ENCODE assay signal across 24 cellular contexts in the genomic region with DNA sequence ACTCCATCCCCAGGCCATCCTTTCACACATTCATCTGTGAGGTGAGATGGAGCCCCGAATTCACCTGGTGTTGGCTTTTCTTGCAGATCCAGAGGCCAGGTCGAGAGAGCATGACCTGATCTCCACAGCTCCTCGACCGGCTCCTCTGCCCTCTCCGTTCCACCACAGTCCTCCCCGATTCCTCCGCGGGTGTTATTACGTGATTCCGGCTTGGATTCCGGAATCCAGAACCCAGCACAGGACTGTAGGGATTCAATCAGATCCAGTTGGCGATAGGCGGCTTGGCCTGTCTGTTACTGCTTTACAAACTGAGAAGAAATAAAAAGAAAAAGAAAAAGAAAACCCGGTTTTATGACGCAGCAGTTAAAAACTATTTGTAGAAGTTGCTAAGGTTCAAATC.
DNase-seq lines count a peak whose midpoint lies in the region; ATAC-seq and TF ChIP-seq lines count a peak whose summit lies in the region.
"Had no signal": no experiment of that assay in that cellular context is flagged by ENCODE, and none has a peak within 500 bp of the region (broad histone marks: within the 10 kb centered on the region; RNA-seq: fewer than 3 reads in every experiment).

No MANE protein-coding gene starts in this region.

- H3K9me3 Mint-ChIP-seq in endothelial cell (ENCODE audit: unreplicated experiment) (no peaks in the 10 kb centered on the region), CD14-positive monocyte (peaks cover 0 to 3% (median 0%) of the 10 kb centered on the region in 7 donors)
- no peaks in the 10 kb centered on the region for H3K9me3 Mint-ChIP-seq in activated CD4-positive, alpha-beta T cell treated with anti-CD3 and anti-CD28 coated beads for 36 hours (ENCODE audit: low read depth)
- H3K9me3 Mint-ChIP-seq: activated naive CD4-positive, alpha-beta T cell treated with anti-CD3 and anti-CD28 coated beads for 36 hours had no signal

- CTCF ChIA-PET in activated CD4-positive, alpha-beta T cell treated with anti-CD3 and anti-CD28 coated beads for 36 hours (lab: Charles Lee) = no interaction called here

- no peak for TF ChIP-seq EP300 in gastroesophageal sphincter (IDR thresholded peaks at IDR 0.05)

- H3K36me3 ChIP-seq in heart right ventricle (no peaks in the 10 kb centered on the region), gastroesophageal sphincter (no peaks in the 10 kb centered on the region)
- H3K36me3 ChIP-seq: ovary had no signal

- H3K4me3 Mint-ChIP-seq in endothelial cell (ENCODE audit: unreplicated experiment) = no peak overlapping the region
- no peak overlapping the region for H3K4me3 Mint-ChIP-seq in activated CD4-positive, alpha-beta T cell treated with anti-CD3 and anti-CD28 coated beads for 36 hours
- peak overlapping the region in 1 of 2 donors; percentile 49 for H3K4me3 Mint-ChIP-seq in CD14-positive monocyte
- H3K4me3 Mint-ChIP-seq: activated naive CD4-positive, alpha-beta T cell treated with anti-CD3 and anti-CD28 coated beads for 36 hours; naive thymus-derived CD4-positive, alpha-beta T cell had no signal

- ATAC-seq in heart right ventricle (no peak), left cardiac atrium (no peak), gastroesophageal sphincter (no peak), sciatic nerve (peak; percentile 82)
- no peak for ATAC-seq in activated CD4-positive, alpha-beta T cell treated with anti-CD3 and anti-CD28 coated beads for 36 hours
- ATAC-seq: GM12878; naive thymus-derived CD4-positive, alpha-beta T cell had no signal

- DNase-seq in heart right ventricle (no peak), left cardiac atrium (no peak), sciatic nerve (ENCODE audit: low spot score) (peak; percentile 79), endothelial cell (ENCODE audit: low spot score) (no peak), amygdala (lab: John Stamatoyannopoulos, UW) (no peak), CD14-positive monocyte (ENCODE audit: low spot score) (no peak)
- DNase-seq in activated CD4-positive, alpha-beta T cell treated with anti-CD3 and anti-CD28 coated beads for 36 hours = no peak
- DNase-seq: activated CD4-positive, alpha-beta T cell treated with anti-CD3 and anti-CD28 coated beads for 4 hours; activated naive CD4-positive, alpha-beta T cell treated with anti-CD3 and anti-CD28 coated beads for 36 hours; activated T-cell treated with anti-CD3 and anti-CD28 coated beads, Interleukin-2, amount 50 U/mL, for 48 hours; anterior cingulate cortex; DMS79; effector memory CD4-positive, alpha-beta T cell; esophagus squamous epithelium; Kasumi-1; naive thymus-derived CD4-positive, alpha-beta T cell; NCI-H1048; NCI-H187 treated with DMSO at 0.1 percent for 48 hours; NCI-H2227 treated with DMSO at 0.1 percent for 48 hours; NCI-H82; ovary; PC-9 had no signal

- H3K4me3 ChIP-seq in heart right ventricle (no peak overlapping the region), gastroesophageal sphincter (peak overlapping the region in 1 of 2 donors; percentile 6)
- H3K4me3 ChIP-seq: esophagus squamous epithelium, GM12878, ovary, PC-9 had no signal

- H3K27ac ChIP-seq in heart right ventricle = peak overlapping the region in 8 of 10 donors; percentile 11 to 78 (median 41)
- H3K27ac ChIP-seq in gastroesophageal sphincter = peak overlapping the region in 3 of 4 donors; percentile 52 to 67 (median 62)
- H3K27ac ChIP-seq: ovary, PC-9 had no signal

- TF ChIP-seq CTCF in heart right ventricle (IDR thresholded peaks at IDR 0.05) (no peak), gastroesophageal sphincter (IDR thresholded peaks at IDR 0.05) (no peak), endothelial cell (IDR thresholded peaks at IDR 0.05; ENCODE audit: unreplicated experiment) (no peak), CD14-positive monocyte (IDR thresholded peaks at IDR 0.05) (no peak)

- H3K4me1 ChIP-seq in heart right ventricle (peaks cover 3 to 37% (median 22%) of the 10 kb centered on the region in 9 donors), gastroesophageal sphincter (peaks cover 0 to 18% (median 15%) of the 10 kb centered on the region in 3 donors)

- H3K27me3 ChIP-seq in heart right ventricle (peaks cover 0 to 4% (median 0%) of the 10 kb centered on the region in 7 donors), gastroesophageal sphincter (no peaks in the 10 kb centered on the region)
- H3K27me3 ChIP-seq: esophagus squamous epithelium, ovary had no signal

- intact Hi-C loops in heart right ventricle (cut with DNase I) = no loop called here
- intact Hi-C loops in left cardiac atrium (cut with DNase I) = no loop called here
- intact Hi-C loops in sciatic nerve (cut with DNase I) = no loop called here
- intact Hi-C loops in activated CD4-positive, alpha-beta T cell treated with anti-CD3 and anti-CD28 coated beads for 36 hours (cut with DNase I, micrococcal nuclease) = no loop called here
- intact Hi-C loops in CD14-positive monocyte (cut with micrococcal nuclease) = loop anchor here in 1 of 2 donors (5.0 kb wide), 1 partner anchor 35 kb away; no protein-coding TSS in a partner anchor

- peaks cover 3% of the 10 kb centered on the region for H3K36me3 Mint-ChIP-seq in endothelial cell (ENCODE audit: low read depth, unreplicated experiment)
- H3K36me3 Mint-ChIP-seq in activated CD4-positive, alpha-beta T cell treated with anti-CD3 and anti-CD28 coated beads for 36 hours (ENCODE audit: low read depth) = no peaks in the 10 kb centered on the region
- H3K36me3 Mint-ChIP-seq in CD14-positive monocyte = peaks cover 0 to 3% of the 10 kb centered on the region in 2 donors

- H3K27me3 Mint-ChIP-seq in endothelial cell (ENCODE audit: unreplicated experiment) = peaks cover 6% of the 10 kb centered on the region
- H3K27me3 Mint-ChIP-seq in activated CD4-positive, alpha-beta T cell treated with anti-CD3 and anti-CD28 coated beads for 36 hours = peaks cover 16% of the 10 kb centered on the region
- H3K27me3 Mint-ChIP-seq in CD14-positive monocyte (ENCODE audit: low read depth in 3 of 3) = peaks cover 15 to 37% (median 33%) of the 10 kb centered on the region in 3 donors

- H3K4me1 Mint-ChIP-seq in endothelial cell (ENCODE audit: unreplicated experiment) = peaks cover 8% of the 10 kb centered on the region
- H3K4me1 Mint-ChIP-seq in activated CD4-positive, alpha-beta T cell treated with anti-CD3 and anti-CD28 coated beads for 36 hours = no peaks in the 10 kb centered on the region
- peaks cover 16% of the 10 kb centered on the region for H3K4me1 Mint-ChIP-seq in CD14-positive monocyte
- H3K4me1 Mint-ChIP-seq: naive thymus-derived CD4-positive, alpha-beta T cell had no signal

- POLR2A ChIA-PET in activated CD4-positive, alpha-beta T cell treated with anti-CD3 and anti-CD28 coated beads for 36 hours (lab: Charles Lee) = no interaction called here

- no peak for TF ChIP-seq POLR2A in gastroesophageal sphincter (IDR thresholded peaks at IDR 0.05)

- WGBS in heart right ventricle, 2 donors = 80 to 83% methylated on average over 15 of the region's 15 CpGs
- 47 to 69% methylated on average over 2 to 13 of the region's 15 CpGs for WGBS in gastroesophageal sphincter (ENCODE audit: low coverage in 1 of 2), 2 donors

- H3K27ac Mint-ChIP-seq in endothelial cell (ENCODE audit: unreplicated experiment) (no peak overlapping the region), CD14-positive monocyte (no peak overlapping the region)
- H3K27ac Mint-ChIP-seq in activated CD4-positive, alpha-beta T cell treated with anti-CD3 and anti-CD28 coated beads for 36 hours = no peak overlapping the region
- H3K27ac Mint-ChIP-seq: activated naive CD4-positive, alpha-beta T cell treated with anti-CD3 and anti-CD28 coated beads for 36 hours; naive thymus-derived CD4-positive, alpha-beta T cell had no signal

- H3K9me3 ChIP-seq in heart right ventricle = no peaks in the 10 kb centered on the region
- no peaks in the 10 kb centered on the region for H3K9me3 ChIP-seq in gastroesophageal sphincter
- H3K9me3 ChIP-seq: esophagus squamous epithelium, ovary had no signal
